Comparison of ENCODE assay signal across 27 cellular contexts in the genomic region with DNA sequence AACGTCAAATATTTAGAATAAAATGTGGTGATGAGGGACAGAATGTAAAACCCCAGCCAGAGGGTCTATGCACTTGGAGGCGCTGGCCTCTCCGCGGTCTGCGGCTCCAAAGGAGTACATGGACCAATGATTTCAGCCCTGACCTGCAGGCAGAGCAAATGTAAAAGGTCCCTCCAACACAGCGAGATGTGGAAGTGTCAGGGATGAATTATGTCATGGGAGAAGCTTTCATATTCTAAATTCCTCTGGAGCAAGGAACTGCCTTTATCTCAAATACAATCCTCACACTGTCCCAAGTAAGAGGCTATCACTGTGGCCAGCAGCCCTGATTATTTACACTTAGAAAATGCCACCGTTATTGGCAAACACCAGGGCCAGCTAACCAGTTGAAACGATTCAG.
DNase-seq lines count a peak whose midpoint lies in the region; ATAC-seq and TF ChIP-seq lines count a peak whose summit lies in the region.
"Had no signal": no experiment of that assay in that cellular context is flagged by ENCODE, and none has a peak within 500 bp of the region (broad histone marks: within the 10 kb centered on the region; RNA-seq: fewer than 3 reads in every experiment).

No MANE protein-coding gene starts in this region.

- H3K27me3 ChIP-seq in right lobe of liver, result no peaks in the 10 kb centered on the region
- H3K27me3 ChIP-seq: BE2C, SJCRH30 had no signal

- no peaks in the 10 kb centered on the region for H3K36me3 Mint-ChIP-seq in nephron progenitor cell (ENCODE audit: low read depth)
- H3K36me3 Mint-ChIP-seq in natural killer cell treated with Interleukin-12 subunit alpha and Interleukin-12 subunit beta and Interleukin-15 and Interleukin-18, amount 100 ng/mL, for 72 hours, result no peaks in the 10 kb centered on the region
- H3K36me3 Mint-ChIP-seq: CD14-positive monocyte; CD8-positive, alpha-beta memory T cell had no signal

- no peak for ATAC-seq in right lobe of liver
- ATAC-seq in natural killer cell treated with Interleukin-12 subunit alpha and Interleukin-12 subunit beta and Interleukin-15 and Interleukin-18, amount 100 ng/mL, for 72 hours, result no peak
- ATAC-seq: HepG2, K562, PC-3, Right ventricle myocardium inferior, SK-N-SH treated with all-trans-retinoic acid at 6 μM for 48 hours had no signal

- WGBS in right lobe of liver (ENCODE audit: insufficient coverage, low coverage, low lambda C conversion rate, missing lambda C conversion rate), result 71% methylated on average over 8 of the region's 8 CpGs

- no peaks in the 10 kb centered on the region for H3K4me1 ChIP-seq in right lobe of liver
- H3K4me1 ChIP-seq: BE2C, HAP-1, SJCRH30 had no signal

- peak; percentile 2 for DNase-seq in RPMI7951 (ENCODE audit: low read depth)
- peak; percentile 48 for DNase-seq in islet precursor cell
- peak; percentile 27 for DNase-seq in nephron progenitor cell
- DNase-seq in right lobe of liver, result no peak
- no peak for DNase-seq in GM10266 (ENCODE audit: extremely low spot score)
- DNase-seq in 8988T, result no peak
- no peak for DNase-seq in natural killer cell treated with Interleukin-12 subunit alpha and Interleukin-12 subunit beta and Interleukin-15 and Interleukin-18, amount 100 ng/mL, for 72 hours (ENCODE audit: low spot score)
- DNase-seq: BE2C; Calu3; CD8-positive, alpha-beta memory T cell; DND-41; GOT3; HFFc6; Kasumi-1; MV-4-11; NCI-H1105; NCI-H1436 treated with DMSO at 0.1 percent for 48 hours; NCI-H187 treated with DMSO at 0.1 percent for 48 hours; NCI-H748 treated with DMSO at 0.1 percent for 48 hours; PC-3; SJCRH30 had no signal

- H3K4me3 Mint-ChIP-seq in nephron progenitor cell, result peak overlapping the region; percentile 11
- no peak overlapping the region for H3K4me3 Mint-ChIP-seq in natural killer cell treated with Interleukin-12 subunit alpha and Interleukin-12 subunit beta and Interleukin-15 and Interleukin-18, amount 100 ng/mL, for 72 hours
- H3K4me3 Mint-ChIP-seq: CD14-positive monocyte; CD8-positive, alpha-beta memory T cell; HFFc6 had no signal

- intact Hi-C loops in right lobe of liver (cut with DNase I), result no loop called here

- H3K9me3 ChIP-seq in right lobe of liver, result peaks cover 0 to 5% (median 0%) of the 10 kb centered on the region in 4 donors
- H3K9me3 ChIP-seq: BE2C, HAP-1, SJCRH30 had no signal

- H3K36me3 ChIP-seq in right lobe of liver, result no peaks in the 10 kb centered on the region
- H3K36me3 ChIP-seq: BE2C, HAP-1, SJCRH30 had no signal

- H3K27ac ChIP-seq in right lobe of liver, result no peak overlapping the region
- H3K27ac ChIP-seq: SJCRH30 had no signal

- peaks cover 19% of the 10 kb centered on the region for H3K9me3 Mint-ChIP-seq in nephron progenitor cell
- no peaks in the 10 kb centered on the region for H3K9me3 Mint-ChIP-seq in natural killer cell treated with Interleukin-12 subunit alpha and Interleukin-12 subunit beta and Interleukin-15 and Interleukin-18, amount 100 ng/mL, for 72 hours

- no peak overlapping the region for H3K27ac Mint-ChIP-seq in nephron progenitor cell
- no peak overlapping the region for H3K27ac Mint-ChIP-seq in natural killer cell treated with Interleukin-12 subunit alpha and Interleukin-12 subunit beta and Interleukin-15 and Interleukin-18, amount 100 ng/mL, for 72 hours
- H3K27ac Mint-ChIP-seq: CD14-positive monocyte; CD8-positive, alpha-beta memory T cell; HFFc6 had no signal

- H3K4me3 ChIP-seq in right lobe of liver, result no peak overlapping the region
- H3K4me3 ChIP-seq: HAP-1, K562, SJCRH30 had no signal

- TF ChIP-seq CTCF in nephron progenitor cell (IDR thresholded peaks at IDR 0.05) (no peak), right lobe of liver (IDR thresholded peaks at IDR 0.05) (no peak), GM10266 (IDR thresholded peaks at IDR 0.05; ENCODE audit: control insufficient read depth, insufficient read depth, low read depth, missing control alignments) (no peak)

- H3K4me1 Mint-ChIP-seq in nephron progenitor cell, result peaks cover 39% of the 10 kb centered on the region
- no peaks in the 10 kb centered on the region for H3K4me1 Mint-ChIP-seq in natural killer cell treated with Interleukin-12 subunit alpha and Interleukin-12 subunit beta and Interleukin-15 and Interleukin-18, amount 100 ng/mL, for 72 hours (ENCODE audit: low read depth in 2 of 2)
- H3K4me1 Mint-ChIP-seq: CD14-positive monocyte; CD8-positive, alpha-beta memory T cell had no signal

- peaks cover 9% of the 10 kb centered on the region for H3K27me3 Mint-ChIP-seq in nephron progenitor cell (ENCODE audit: low read depth, poor library complexity)
- H3K27me3 Mint-ChIP-seq in natural killer cell treated with Interleukin-12 subunit alpha and Interleukin-12 subunit beta and Interleukin-15 and Interleukin-18, amount 100 ng/mL, for 72 hours, result no peaks in the 10 kb centered on the region
- H3K27me3 Mint-ChIP-seq: CD8-positive, alpha-beta memory T cell had no signal

- TF ChIP-seq POLR2A in right lobe of liver (IDR thresholded peaks at IDR 0.05), result no peak

Comparison
In these comparisons a context has a peak if more than half of its experiments do, and no peak if none do; other contexts are left out.
1. DNase-seq: peak in RPMI7951 (single experiment), islet precursor cell (single experiment) and nephron progenitor cell (single experiment); none in right lobe of liver (0 of 3), GM10266 (single experiment), 8988T (single experiment) and natural killer cell treated with Interleukin-12 subunit alpha and Interleukin-12 subunit beta and Interleukin-15 and Interleukin-18, amount 100 ng/mL, for 72 hours (single experiment).